Comparison of ENCODE assay signal across 35 cellular contexts in genomic region chr10:130767116-130767730, GRCh38.
"Had no signal": no experiment of that assay in that cellular context is flagged by ENCODE, and none has a peak within 500 bp of the region (broad histone marks: within the 10 kb centered on the region; RNA-seq: fewer than 3 reads in every experiment).

No MANE protein-coding gene starts in this region.

- H3K4me1 Mint-ChIP-seq: activated B cell treated with CpG ODN at 0.5 μM for 24 hours; activated naive CD8-positive, alpha-beta T cell treated with anti-CD3 and anti-CD28 coated beads, Interleukin-2, amount 50 U/mL, for 24 hours had no signal

- H3K27me3 Mint-ChIP-seq: activated B cell treated with CpG ODN at 0.5 μM for 24 hours; activated CD4-positive, alpha-beta memory T cell treated with anti-CD3 and anti-CD28 coated beads for 36 hours; activated naive CD8-positive, alpha-beta T cell; activated naive CD8-positive, alpha-beta T cell treated with anti-CD3 and anti-CD28 coated beads, Interleukin-2, amount 50 U/mL, for 24 hours had no signal

- DNase-seq: activated B cell treated with CpG ODN at 0.5 μM for 24 hours; activated CD4-positive, alpha-beta memory T cell treated with anti-CD3 and anti-CD28 coated beads for 36 hours; activated CD4-positive, alpha-beta T cell treated with anti-CD3 and anti-CD28 coated beads for 4 hours; activated CD4-positive, alpha-beta T cell treated with anti-CD3 and anti-CD28 coated beads, Interleukin-2, amount 50 U/mL, for 1 hour; activated CD4-positive, CD25-positive, alpha-beta regulatory T cell treated with anti-CD3 and anti-CD28 coated beads, Interleukin-2, amount 50 U/mL, for 72 hours; activated CD8-positive, alpha-beta memory T cell treated with anti-CD3 and anti-CD28 coated beads, Interleukin-2, amount 50 U/mL, for 4 hours; activated gamma-delta T cell treated with Interleukin-2 at 50 U/mL for 16 hours; activated naive CD4-positive, alpha-beta T cell treated with anti-CD3 and anti-CD28 coated beads for 36 hours; activated naive CD8-positive, alpha-beta T cell treated with anti-CD3 and anti-CD28 coated beads, Interleukin-2, amount 50 U/mL, for 24 hours; activated T-cell treated with anti-CD3 and anti-CD28 coated beads for 4 hours; activated T-cell treated with anti-CD3 and anti-CD28 coated beads, Interleukin-2, amount 50 U/mL, for 4 hours; anterior cingulate cortex; NCI-H1092 treated with DMSO at 0.1 percent for 48 hours; NCI-H1417; NCI-H146; NCI-H187; NCI-H2029 treated with DMSO at 0.1 percent for 48 hours; NCI-H2107; NCI-H2171; NCI-H510A; NCI-H526; NCI-H748 treated with DMSO at 0.1 percent for 48 hours; NK-92 treated with Interleukin-12 subunit alpha and Interleukin-12 subunit beta, amount 100 ng/mL, for 24 hours; PC-3; Right ventricle myocardium superior; SW 1271; T-helper 1 cell; T-helper 2 cell; T-helper 9 cell had no signal

- H3K27ac ChIP-seq: RWPE1, VCaP had no signal

- H3K9me3 Mint-ChIP-seq: activated naive CD8-positive, alpha-beta T cell treated with anti-CD3 and anti-CD28 coated beads, Interleukin-2, amount 50 U/mL, for 24 hours had no signal

- H3K27ac Mint-ChIP-seq: activated B cell treated with CpG ODN at 0.5 μM for 24 hours; activated CD4-positive, alpha-beta memory T cell treated with anti-CD3 and anti-CD28 coated beads for 36 hours; activated naive CD4-positive, alpha-beta T cell treated with anti-CD3 and anti-CD28 coated beads for 36 hours; activated naive CD8-positive, alpha-beta T cell; activated naive CD8-positive, alpha-beta T cell treated with anti-CD3 and anti-CD28 coated beads, Interleukin-2, amount 50 U/mL, for 24 hours; activated T-helper 1 cell treated with anti-CD3 and anti-CD28 coated beads, Interleukin-12 subunit alpha, Interleukin-12 subunit beta, Interleukin-2, Interleukin-4 antibody, amounts not matched to agents 30 ng/mL and 10 ng/mL and 1 ng/mL, durations not matched to agents 14 hours and 24 hours and 36 hours; brain had no signal

- H3K36me3 Mint-ChIP-seq: activated CD4-positive, alpha-beta memory T cell treated with anti-CD3 and anti-CD28 coated beads for 36 hours; activated naive CD8-positive, alpha-beta T cell; brain had no signal

- H3K4me3 ChIP-seq: K562 had no signal

- H3K4me3 Mint-ChIP-seq: activated B cell treated with CpG ODN at 0.5 μM for 24 hours; activated CD4-positive, alpha-beta memory T cell treated with anti-CD3 and anti-CD28 coated beads for 36 hours; activated naive CD4-positive, alpha-beta T cell treated with anti-CD3 and anti-CD28 coated beads for 36 hours; activated naive CD8-positive, alpha-beta T cell; activated naive CD8-positive, alpha-beta T cell treated with anti-CD3 and anti-CD28 coated beads, Interleukin-2, amount 50 U/mL, for 24 hours; activated T-cell treated with anti-CD3 and anti-CD28 coated beads, Interleukin-2, amount 50 U/mL, for 4 hours; activated T-helper 1 cell treated with anti-CD3 and anti-CD28 coated beads, Interleukin-12 subunit alpha, Interleukin-12 subunit beta, Interleukin-2, Interleukin-4 antibody, amounts not matched to agents 30 ng/mL and 10 ng/mL and 1 ng/mL, durations not matched to agents 14 hours and 24 hours and 36 hours; brain had no signal

- ATAC-seq: activated naive CD8-positive, alpha-beta T cell treated with anti-CD3 and anti-CD28 coated beads, Interleukin-2, amount 50 U/mL, for 24 hours; activated T-cell treated with anti-CD3 and anti-CD28 coated beads, Interleukin-2, amount 50 U/mL, for 4 hours; K562; PC-3 had no signal
